Comparison of ENCODE assay signal across 30 cellular contexts in genomic region chr16:12951392-12951791, GRCh38. TPM values are rescaled to one million over a fixed set of nuclear protein-coding genes. Genes with fewer than 3 reads are reported as not detected.
DNase-seq lines count a peak whose midpoint lies in the region; ATAC-seq and TF ChIP-seq lines count a peak whose summit lies in the region.
"Had no signal": no experiment of that assay in that cellular context is flagged by ENCODE, and none has a peak within 500 bp of the region (broad histone marks: within the 10 kb centered on the region; RNA-seq: fewer than 3 reads in every experiment).

No MANE protein-coding gene starts in this region.

- intact Hi-C loops in body of pancreas (cut with DNase I) = no loop called here

- H3K9me3 ChIP-seq in body of pancreas = no peaks in the 10 kb centered on the region
- H3K9me3 ChIP-seq: ascending aorta, BE2C, mucosa of descending colon, psoas muscle, sigmoid colon, tibial artery, vagina had no signal

- H3K4me3 ChIP-seq in LNCaP clone FGC (ENCODE audit: low read depth, low read length) = no peak overlapping the region
- no peak overlapping the region for H3K4me3 ChIP-seq in body of pancreas
- H3K4me3 ChIP-seq: ascending aorta, cardiac muscle cell, lung, mucosa of descending colon, psoas muscle, sigmoid colon, SK-N-MC, tibial artery, vagina had no signal

- ATAC-seq in body of pancreas (no peak), GM19463 (IDR thresholded peaks at IDR 0.05; ENCODE audit: unreplicated experiment) (no peak), GM21367 (IDR thresholded peaks at IDR 0.05; ENCODE audit: unreplicated experiment) (no peak)
- ATAC-seq: mucosa of descending colon; natural killer cell treated with Interleukin-12 subunit alpha and Interleukin-12 subunit beta and Interleukin-15 and Interleukin-18, amount 100 ng/mL, for 72 hours; psoas muscle had no signal

- no peak overlapping the region for H3K27ac ChIP-seq in body of pancreas
- H3K27ac ChIP-seq: ascending aorta, cardiac muscle cell, psoas muscle, sigmoid colon, SK-N-MC, tibial artery, vagina had no signal

- TF ChIP-seq CTCF in LNCaP clone FGC (IDR thresholded peaks at IDR 0.05; ENCODE audit: control insufficient read depth, extremely low read depth, insufficient read depth) (0 out of 2 replicates have a peak, but pooled peaks have one; percentile 15), body of pancreas (IDR thresholded peaks at IDR 0.05) (no peak)

- H3K4me1 ChIP-seq in body of pancreas = peaks cover 7% of the 10 kb centered on the region
- H3K4me1 ChIP-seq: ascending aorta, BE2C, psoas muscle, sigmoid colon, tibial artery, vagina had no signal

- DNase-seq in COR-L47 (lab: John Stamatoyannopoulos, UW) = peak; percentile 21
- DNase-seq in LNCaP clone FGC (ENCODE audit: low read depth) = no peak
- DNase-seq in NCI-H526 (lab: John Stamatoyannopoulos, UW) = peak; percentile 55 to 81
- peak in 3 of 4 donors; percentile 31 to 67 (median 39) for DNase-seq in body of pancreas
- no peak for DNase-seq in SHP77 (lab: John Stamatoyannopoulos, UW)
- DNase-seq: activated B cell treated with CpG ODN at 0.5 μM for 24 hours; activated gamma-delta T cell; activated naive CD8-positive, alpha-beta T cell treated with anti-CD3 and anti-CD28 coated beads, Interleukin-2, amount 10 ng/mL, durations not matched to agents 7 days and 5 days; activated T-cell treated with anti-CD3 and anti-CD28 coated beads, Interleukin-2, amount 50 U/mL, for 24 hours; BE2C; CD8-positive, alpha-beta memory T cell; IMR-90; mucosa of descending colon; NCI-H2171; NCI-H82; occipital lobe; psoas muscle; sigmoid colon; stimulated activated CD4-positive, alpha-beta T cell treated with anti-CD3 and anti-CD28 coated beads, Interleukin-4, amount 100 ng/mL, for 24 hours; tibial artery had no signal

- H3K36me3 ChIP-seq in body of pancreas (replicated peaks in 1 of 2; ENCODE audit: insufficient read depth in 1 of 2, low read depth in 2 of 2) = no peaks in the 10 kb centered on the region
- H3K36me3 ChIP-seq: ascending aorta, BE2C, cardiac muscle cell, sigmoid colon, tibial artery, vagina had no signal

- 44 to 50% methylated on average over 1 of the region's 1 CpG for WGBS in body of pancreas, 2 donors

- no peaks in the 10 kb centered on the region for H3K27me3 ChIP-seq in body of pancreas
- H3K27me3 ChIP-seq: ascending aorta, BE2C, cardiac muscle cell, sigmoid colon, tibial artery, vagina had no signal

- no peak for TF ChIP-seq POLR2A in body of pancreas (IDR thresholded peaks at IDR 0.05)

RNA-seq across cellular contexts. Expression of gene SHISA9, which starts 50.0 kb away (rescaled TPM):
- total RNA-seq in body of pancreas = 1 to 10 TPM; 1.8 to 4.6 TPM
- total RNA-seq: activated naive CD8-positive, alpha-beta T cell treated with anti-CD3 and anti-CD28 coated beads, Interleukin-2, amount 10 ng/mL, durations not matched to agents 7 days and 5 days; endothelial cell of umbilical vein; T-helper 1 cell treated with Interleukin-12 subunit alpha and Interleukin-12 subunit beta and Interleukin-4 antibody, amounts not matched to agents 30 ng/mL and 1 ng/mL, for 36 hours had no signal

Comparison
In these comparisons a context has a peak if more than half of its experiments do, and no peak if none do; other contexts are left out.
1. DNase-seq: peak in COR-L47 (single experiment), NCI-H526 (2 of 2) and body of pancreas (3 of 4); none in LNCaP clone FGC (single experiment) and SHP77 (0 of 2).